In the genomic region with DNA sequence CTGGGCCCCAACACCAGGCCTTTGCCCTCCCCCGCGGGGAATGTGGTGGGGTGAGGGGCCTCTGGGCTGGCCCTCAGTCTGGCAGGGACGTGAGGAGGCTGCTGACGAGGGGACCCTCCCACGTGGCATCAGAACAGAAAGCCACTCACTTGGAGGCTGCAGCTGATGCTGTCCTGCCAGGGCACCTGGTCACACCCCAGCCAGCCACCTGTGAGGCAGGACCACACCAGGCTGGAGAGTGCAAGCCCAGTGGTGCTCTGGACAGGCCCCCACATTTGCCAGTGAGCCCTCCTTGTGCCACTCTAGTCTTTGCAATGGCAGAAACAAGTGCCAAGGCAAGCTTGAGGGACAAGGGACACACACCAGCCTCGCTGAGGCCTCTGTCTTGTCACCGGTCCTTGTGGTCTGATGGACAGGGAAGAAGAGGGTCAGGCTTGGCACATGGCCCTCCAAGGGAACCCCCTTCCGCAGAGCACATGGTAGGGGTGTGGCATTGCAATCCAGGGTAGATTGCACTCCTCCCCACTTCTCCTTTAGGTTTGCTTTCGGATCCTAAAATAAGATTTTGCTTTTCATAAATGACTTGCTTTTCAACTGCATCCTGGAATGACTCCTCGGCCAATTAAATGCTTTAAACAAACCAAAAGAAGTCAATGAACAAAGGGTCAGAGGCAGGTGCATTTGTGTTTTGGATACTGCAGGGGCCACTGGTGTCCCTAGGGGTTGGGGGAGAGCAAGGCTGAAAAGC, we compare ENCODE assay signal across 8 cellular contexts. TPM values are rescaled to one million over a fixed set of nuclear protein-coding genes. Genes with fewer than 3 reads are reported as not detected.
DNase-seq lines count a peak whose midpoint lies in the region; ATAC-seq and TF ChIP-seq lines count a peak whose summit lies in the region.

No MANE protein-coding gene starts in this region.

- H4K8ac ChIP-seq in H9 (replicated peaks; ENCODE audit: insufficient read length, low read depth, low read length): no peak overlapping the region

- H4K5ac ChIP-seq in H9 (ENCODE audit: insufficient read length, low read depth, low read length): no peak overlapping the region

- H3K36me3 ChIP-seq in effector memory CD4-positive, alpha-beta T cell (ENCODE audit: control insufficient read depth, insufficient read depth, low read length): peaks cover 12% of the 10 kb centered on the region

- H3K4me3 ChIP-seq in effector memory CD4-positive, alpha-beta T cell (ENCODE audit: insufficient read depth, low read depth, low read length, poor library complexity, severe bottlenecking): no peak overlapping the region

- H3K56ac ChIP-seq in H9 (ENCODE audit: insufficient read length, low read depth, low read length): no peak overlapping the region

- H3K4me1 ChIP-seq in effector memory CD4-positive, alpha-beta T cell (ENCODE audit: control insufficient read depth, insufficient read depth, low read length, poor library complexity, severe bottlenecking): peaks cover 50% of the 10 kb centered on the region
- no peaks in the 10 kb centered on the region; the same call in 1 of the 2 replicates for H3K4me1 ChIP-seq in H9 (ENCODE audit: insufficient read depth, low read length)

- TF ChIP-seq CTCF in GM12873 (IDR thresholded peaks at IDR 0.05; ENCODE audit: insufficient read depth, low read depth, low read length, missing control alignments) (peak; percentile 29), H9 (conservative IDR thresholded peaks at IDR 0.05) (no peak)

- no CpG with 5 or more reads among the region's 10 CpGs for WGBS in H9 (ENCODE audit: extremely low coverage, insufficient read length, low lambda C conversion rate)

- H3K36me3 Mint-ChIP-seq in H9 (ENCODE audit: insufficient read depth in 1 of 3, low read depth in 3 of 3): peaks cover 0 to 5% (median 5%) of the 10 kb centered on the region in 3 experiments; a peak in 4 of 7 replicates

- DNase-seq in effector memory CD4-positive, alpha-beta T cell: no peak
- DNase-seq in H9 (no peak), inferior parietal cortex (ENCODE audit: extremely low spot score) (no peak), NCI-H2171 treated with DMSO at 0.1 percent for 48 hours (lab: John Stamatoyannopoulos, UW) (no peak)
- DNase-seq in stimulated activated CD4-positive, alpha-beta T cell treated with anti-CD3 and anti-CD28 coated beads, Interleukin-4, amount 100 ng/mL, for 1 hour: no peak

- no peak overlapping the region for H2BK120ac ChIP-seq in H9 (ENCODE audit: low read depth, low read length, poor library complexity, severe bottlenecking)

- no peaks in the 10 kb centered on the region for H3K27me3 ChIP-seq in effector memory CD4-positive, alpha-beta T cell (replicated peaks; ENCODE audit: control insufficient read depth, insufficient read depth, low read length, poor library complexity, severe bottlenecking)
- no peaks in the 10 kb centered on the region for H3K27me3 ChIP-seq in H9 (ENCODE audit: insufficient read depth, low read length)

- peaks cover 35 to 42% of the 10 kb centered on the region in 2 experiments for H3K4me1 Mint-ChIP-seq in H9

- peaks cover 3% of the 10 kb centered on the region; the same call in 1 of the 2 replicates for H3K79me2 ChIP-seq in H9 (ENCODE audit: insufficient read depth, low read length)

- H3K23ac ChIP-seq in H9 (ENCODE audit: insufficient read length, low read depth, low read length): no peak overlapping the region

- H3K18ac ChIP-seq in H9 (ENCODE audit: insufficient read length, low read depth, low read length): no peak overlapping the region

- H2AK5ac ChIP-seq in H9 (ENCODE audit: insufficient read length, low read length): no peak overlapping the region

- no peaks in the 10 kb centered on the region for H4K20me1 ChIP-seq in H9 (ENCODE audit: control insufficient read depth, insufficient read depth, insufficient read length)

- no peak overlapping the region for H2BK15ac ChIP-seq in H9 (ENCODE audit: low read depth, low read length)

- no peak overlapping the region for H3K4ac ChIP-seq in H9 (ENCODE audit: low read depth, low read length)

- H3K14ac ChIP-seq in H9 (ENCODE audit: insufficient read depth, low read length): no peak overlapping the region

- H3K4me2 ChIP-seq in H9 (ENCODE audit: insufficient read depth, insufficient read length, low read length): no peak overlapping the region

- H3K9me3 ChIP-seq in effector memory CD4-positive, alpha-beta T cell (ENCODE audit: control insufficient read depth, low read length): no peaks in the 10 kb centered on the region
- H3K9me3 ChIP-seq in H9 (ENCODE audit: control insufficient read depth, low read depth, low read length): no peaks in the 10 kb centered on the region

- no peak overlapping the region for H4K91ac ChIP-seq in H9 (ENCODE audit: insufficient read length, low read depth, low read length)

- H3T11ph ChIP-seq in H9 (ENCODE audit: low read length): no peak overlapping the region

- H3K27ac ChIP-seq in effector memory CD4-positive, alpha-beta T cell (ENCODE audit: insufficient read depth, low read length, poor library complexity, severe bottlenecking): peak overlapping the region; percentile 40
- H3K27ac ChIP-seq in H9 (ENCODE audit: insufficient read length, low read depth, low read length): no peak overlapping the region

- H3K23me2 ChIP-seq in H9 (ENCODE audit: insufficient read length, low read depth, low read length, poor library complexity, severe bottlenecking): no peaks in the 10 kb centered on the region

- H2BK20ac ChIP-seq in H9 (ENCODE audit: low read depth, low read length, poor library complexity, severe bottlenecking): no peak overlapping the region

- peak; percentile 66 for ATAC-seq in GM19463 (IDR thresholded peaks at IDR 0.05; ENCODE audit: unreplicated experiment)
- peak; percentile 37 for ATAC-seq in HG03439 (IDR thresholded peaks at IDR 0.05; ENCODE audit: unreplicated experiment)

- H3K9ac ChIP-seq in H9 (ENCODE audit: extremely low read depth, insufficient read length, low read length): no peak overlapping the region

- H2BK12ac ChIP-seq in H9 (ENCODE audit: insufficient read length, low read depth, low read length): no peak overlapping the region

- H3K79me1 ChIP-seq in H9 (ENCODE audit: insufficient read depth, low read depth, low read length, poor library complexity, severe bottlenecking): peaks cover 2% of the 10 kb centered on the region

- no peaks in the 10 kb centered on the region for H3K9me3 Mint-ChIP-seq in H9

- no peak overlapping the region for H2BK5ac ChIP-seq in H9 (ENCODE audit: insufficient read length, low read length)

- H3K4me3 Mint-ChIP-seq in H9: no peak overlapping the region

- no peak overlapping the region for H2AFZ ChIP-seq in H9 (ENCODE audit: low read length)

- H3K27ac Mint-ChIP-seq in H9: no peak overlapping the region; a peak in 1 of 7 replicates

- H3K27me3 Mint-ChIP-seq in H9 (ENCODE audit: low read depth): no peaks in the 10 kb centered on the region

RNA-seq across cellular contexts. Expression of a gene that starts 53.7 kb away (rescaled TPM):
- 46.6 and 52.4 TPM in 2 replicates for total RNA-seq in H9 (2021)
